ENCODE assay signal across 15 cellular contexts in genomic region chr10:36017141-36017540, GRCh38.
DNase-seq lines count a peak whose midpoint lies in the region; TF ChIP-seq lines count a peak whose summit lies in the region.
"Had no signal": no experiment of that assay in that cellular context is flagged by ENCODE, and none has a peak within 500 bp of the region (broad histone marks: within the 10 kb centered on the region; RNA-seq: fewer than 3 reads in every experiment).

No MANE protein-coding gene starts in this region.

- no peak overlapping the region for H3K9ac ChIP-seq in adipocyte (ENCODE audit: low read length)
- H3K9ac ChIP-seq: BLaER1 had no signal

- DNase-seq in NCI-H82 (lab: John Stamatoyannopoulos, UW) (peak; percentile 29), NCI-H82 treated with DMSO at 0.1 percent for 48 hours (lab: John Stamatoyannopoulos, UW; ENCODE audit: unreplicated experiment) (no peak), adipocyte (ENCODE audit: low read depth) (peak; percentile 4), epithelial cell of esophagus (ENCODE audit: low read depth) (peak; percentile 55), renal cortical epithelial cell (ENCODE audit: low read depth) (peak; percentile 82), HPDE6-E6E7 (ENCODE audit: extremely low spot score) (no peak), NCI-H2196 (lab: John Stamatoyannopoulos, UW; ENCODE audit: unreplicated experiment) (no peak), ecto neural progenitor cell (ENCODE audit: low spot score) (no peak)
- DNase-seq: Calu3; CD8-positive, alpha-beta T cell; DMS79 treated with DMSO at 0.1 percent for 48 hours; GF-D8 had no signal

- H3K4me1 ChIP-seq in adipocyte (ENCODE audit: control insufficient read depth, insufficient read depth, low read length) = no peaks in the 10 kb centered on the region
- H3K4me1 ChIP-seq: A549, BLaER1, HAP-1 had no signal

- H3K36me3 ChIP-seq in adipocyte (ENCODE audit: control insufficient read depth, insufficient read depth, low read length, severe bottlenecking) = no peaks in the 10 kb centered on the region
- H3K36me3 ChIP-seq: BLaER1, HAP-1 had no signal

- H3K4me3 ChIP-seq in adipocyte (ENCODE audit: low read length) = no peak overlapping the region
- H3K4me3 ChIP-seq in epithelial cell of esophagus (ENCODE audit: low read length) = no peak overlapping the region
- H3K4me3 ChIP-seq: A549, BLaER1, HAP-1 had no signal

- H3K9me3 ChIP-seq in adipocyte (ENCODE audit: control insufficient read depth, low read length) = no peaks in the 10 kb centered on the region
- H3K9me3 ChIP-seq: A549, BLaER1, HAP-1 had no signal

- no peaks in the 10 kb centered on the region for H3K27me3 ChIP-seq in adipocyte (replicated peaks; ENCODE audit: control insufficient read depth, insufficient read depth, low read length)
- H3K27me3 ChIP-seq: BLaER1 had no signal

- TF ChIP-seq CTCF in epithelial cell of esophagus (IDR thresholded peaks at IDR 0.05; ENCODE audit: insufficient read depth, low read depth, low read length, missing control alignments) = no peak

Comparison
In these comparisons a context has a peak if more than half of its experiments do, and no peak if none do; other contexts are left out.
1. DNase-seq: peak in NCI-H82 (single experiment), adipocyte (single experiment), epithelial cell of esophagus (single experiment) and renal cortical epithelial cell (single experiment); none in NCI-H82 treated with DMSO at 0.1 percent for 48 hours (single experiment), HPDE6-E6E7 (single experiment), NCI-H2196 (single experiment) and ecto neural progenitor cell (single experiment).